In the genomic region with DNA sequence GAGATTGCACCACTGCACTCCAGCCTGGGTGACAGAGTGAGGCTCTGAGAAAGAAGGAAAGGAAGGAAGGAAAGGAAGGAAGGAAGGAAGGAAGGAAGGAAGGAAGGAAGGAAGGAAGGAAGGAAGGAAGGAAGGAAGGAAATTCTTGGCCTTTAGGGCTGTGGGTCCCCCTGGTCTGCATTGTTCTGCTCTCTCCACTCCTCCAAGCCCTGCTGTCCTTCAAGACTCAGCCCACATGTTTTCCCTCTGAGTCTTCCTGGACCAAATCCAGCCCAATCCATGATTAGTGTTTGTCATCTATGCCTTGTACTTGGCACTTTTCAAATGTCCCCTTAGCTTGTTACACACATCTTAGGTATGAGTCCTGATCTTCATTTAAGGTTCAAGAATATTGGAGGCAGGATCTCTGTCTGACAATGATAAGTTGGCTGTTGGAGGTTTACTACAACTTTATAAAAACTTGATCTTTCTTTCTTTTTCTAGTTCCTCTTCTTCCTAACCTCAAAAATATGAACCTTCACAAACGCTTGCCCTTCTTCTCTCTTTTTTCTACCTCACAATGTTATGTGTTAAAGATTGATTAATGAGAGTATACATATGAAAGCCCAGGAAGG, we compare ENCODE assay signal across 10 cellular contexts. TPM values are rescaled to one million over a fixed set of nuclear protein-coding genes. Genes with fewer than 3 reads are reported as not detected.
DNase-seq lines count a peak whose midpoint lies in the region; ATAC-seq and TF ChIP-seq lines count a peak whose summit lies in the region.
"Had no signal": no experiment of that assay in that cellular context is flagged by ENCODE, and none has a peak within 500 bp of the region (broad histone marks: within the 10 kb centered on the region; RNA-seq: fewer than 3 reads in every experiment).

No MANE protein-coding gene starts in this region.

- H3K9ac ChIP-seq in SK-N-MC (ENCODE audit: insufficient read length) = peak overlapping the region; percentile 66
- H3K9ac ChIP-seq: BLaER1 treated with 17β-estradiol and CSF1 and Interleukin-3, amounts not matched to agents 10 nM and 100 nM had no signal

- BruUV-seq in Caco-2 (replicated peaks; lab: Mats Ljungman, UMichigan) = no TSS peak

- H3K4me3 Mint-ChIP-seq in activated T-cell treated with anti-CD3 and anti-CD28 coated beads, Interleukin-2, amount 50 U/mL, for 4 hours = no peak overlapping the region
- no peak overlapping the region for H3K4me3 Mint-ChIP-seq in Caco-2 (ENCODE audit: unreplicated experiment)

- no peaks in the 10 kb centered on the region for H3K36me3 Mint-ChIP-seq in activated T-cell treated with anti-CD3 and anti-CD28 coated beads, Interleukin-2, amount 50 U/mL, for 4 hours (ENCODE audit: insufficient read depth)
- no peaks in the 10 kb centered on the region for H3K36me3 Mint-ChIP-seq in Caco-2 (ENCODE audit: insufficient read depth, unreplicated experiment)

- H3K27ac ChIP-seq in SK-N-MC (peak overlapping the region; percentile 99), dorsolateral prefrontal cortex (no peak overlapping the region)

- TF ChIP-seq CTCF in retinal pigment epithelial cell (conservative IDR thresholded peaks at IDR 0.05; ENCODE audit: low read depth, low read length) (no peak), Caco-2 (IDR thresholded peaks at IDR 0.05; ENCODE audit: insufficient read depth in 1 of 2, low read depth in 1 of 2, low read length in 1 of 2, severe bottlenecking in 1 of 2, unreplicated experiment in 1 of 2) (no peak), dorsolateral prefrontal cortex (IDR thresholded peaks at IDR 0.05 in 54 of 56, conservative IDR thresholded peaks at IDR 0.05 in 2 of 56; ENCODE audit: low read depth in 1 of 56, partially characterized antibody in 56 of 56) (no peak)

- H3K9me3 ChIP-seq in SK-N-MC (ENCODE audit: low read depth, low read length) = no peaks in the 10 kb centered on the region
- H3K9me3 ChIP-seq in Caco-2 = no peaks in the 10 kb centered on the region

- H3K27ac Mint-ChIP-seq in Caco-2 (ENCODE audit: unreplicated experiment) = no peak overlapping the region

- peak; percentile 6 for ATAC-seq in activated T-cell treated with anti-CD3 and anti-CD28 coated beads, Interleukin-2, amount 50 U/mL, for 4 hours
- peak; percentile 31 for ATAC-seq in HG02885 (IDR thresholded peaks at IDR 0.05; ENCODE audit: poor library complexity, unreplicated experiment)

- H3K27me3 ChIP-seq in Caco-2 (replicated peaks; ENCODE audit: control insufficient read depth, insufficient read depth, low read length) = no peaks in the 10 kb centered on the region
- H3K27me3 ChIP-seq in dorsolateral prefrontal cortex = no peaks in the 10 kb centered on the region
- H3K27me3 ChIP-seq: BLaER1 treated with 17β-estradiol and CSF1 and Interleukin-3, amounts not matched to agents 10 nM and 100 nM had no signal

- H3K4me3 ChIP-seq in SK-N-MC (peak overlapping the region; percentile 29; the same call in 1 of the 2 replicates), retinal pigment epithelial cell (ENCODE audit: low read length) (no peak overlapping the region), Caco-2 (ENCODE audit: low read depth, low read length) (no peak overlapping the region), dorsolateral prefrontal cortex (no peak overlapping the region)
- H3K4me3 ChIP-seq: BLaER1 treated with 17β-estradiol and CSF1 and Interleukin-3, amounts not matched to agents 10 nM and 100 nM had no signal

- POLR2A ChIA-PET in Caco-2 (lab: Charles Lee) = no interaction called here

- CTCF ChIA-PET in Caco-2 (lab: Charles Lee) = no interaction called here

- H3K27me3 Mint-ChIP-seq in activated T-cell treated with anti-CD3 and anti-CD28 coated beads, Interleukin-2, amount 50 U/mL, for 4 hours (ENCODE audit: low read depth) = peaks cover 4% of the 10 kb centered on the region
- peaks cover 5% of the 10 kb centered on the region for H3K27me3 Mint-ChIP-seq in Caco-2 (ENCODE audit: insufficient read depth, unreplicated experiment)

- intact Hi-C loops in Caco-2 (cut with micrococcal nuclease; ENCODE audit: unreplicated experiment) (no loop called here), dorsolateral prefrontal cortex (cut with DNase I) (no loop called here)

- no peaks in the 10 kb centered on the region for H3K36me3 ChIP-seq in SK-N-MC (ENCODE audit: insufficient read depth, low read length)
- no peaks in the 10 kb centered on the region for H3K36me3 ChIP-seq in Caco-2 (ENCODE audit: control insufficient read depth, insufficient read depth, low read length)
- H3K36me3 ChIP-seq: BLaER1 treated with 17β-estradiol and CSF1 and Interleukin-3, amounts not matched to agents 10 nM and 100 nM had no signal

- H3K4me1 ChIP-seq in Caco-2 = no peaks in the 10 kb centered on the region

- no peaks in the 10 kb centered on the region for H3K9me3 Mint-ChIP-seq in activated T-cell treated with anti-CD3 and anti-CD28 coated beads, Interleukin-2, amount 50 U/mL, for 4 hours
- no peaks in the 10 kb centered on the region for H3K9me3 Mint-ChIP-seq in Caco-2 (ENCODE audit: unreplicated experiment)

- no peak for DNase-seq in activated T-cell treated with anti-CD3 and anti-CD28 coated beads, Interleukin-2, amount 50 U/mL, for 4 hours
- no peak for DNase-seq in activated T-cell treated with anti-CD3 and anti-CD28 coated beads, Interleukin-2, amount 50 U/mL, for 1 hour
- DNase-seq in SK-N-MC (ENCODE audit: low read depth, low spot score) (peak; percentile 99), retinal pigment epithelial cell (ENCODE audit: low read depth) (peak; percentile 29), anterior cingulate cortex (lab: John Stamatoyannopoulos, UW) (no peak), Caco-2 (no peak), dorsolateral prefrontal cortex (no peak)
- DNase-seq: GOT3 had no signal

- peaks cover 12% of the 10 kb centered on the region for H3K4me1 Mint-ChIP-seq in activated T-cell treated with anti-CD3 and anti-CD28 coated beads, Interleukin-2, amount 50 U/mL, for 4 hours (ENCODE audit: low read depth)
- no peaks in the 10 kb centered on the region for H3K4me1 Mint-ChIP-seq in Caco-2 (ENCODE audit: low read depth, unreplicated experiment)

RNA-seq across cellular contexts. Expression of a gene that starts 48.9 kb away (rescaled TPM):
- 10 to 100 TPM; 44.7 to 61.0 (median 54.0) TPM for total RNA-seq in activated T-cell treated with anti-CD3 and anti-CD28 coated beads, Interleukin-2, amount 50 U/mL, for 4 hours
- 42.6 and 46.7 TPM in 2 replicates for total RNA-seq in Caco-2 (2022)
- total RNA-seq in dorsolateral prefrontal cortex = 10 to 100 TPM; 30.1 to 60.5 (median 42.9) TPM

Comparison
In these comparisons a context has a peak if more than half of its experiments do, and no peak if none do; other contexts are left out.
1. DNase-seq: peak in SK-N-MC (single experiment) and retinal pigment epithelial cell (single experiment); none in activated T-cell treated with anti-CD3 and anti-CD28 coated beads, Interleukin-2, amount 50 U/mL, for 4 hours (single experiment), activated T-cell treated with anti-CD3 and anti-CD28 coated beads, Interleukin-2, amount 50 U/mL, for 1 hour (single experiment), anterior cingulate cortex (0 of 58), Caco-2 (0 of 2) and dorsolateral prefrontal cortex (0 of 10).